ENCODE assay signal across 10 cellular contexts in genomic region chr21:42337276-42337675, GRCh38. TPM values are rescaled to one million over a fixed set of nuclear protein-coding genes. Genes with fewer than 3 reads are reported as not detected.
"Had no signal": no experiment of that assay in that cellular context is flagged by ENCODE, and none has a peak within 500 bp of the region (broad histone marks: within the 10 kb centered on the region; RNA-seq: fewer than 3 reads in every experiment).

No MANE protein-coding gene starts in this region.

- DNase-seq: cortex of kidney had no signal

- H3K9me3 ChIP-seq: vagina had no signal

- H3K4me3 ChIP-seq: smooth muscle cell, vagina had no signal

- H3K4me1 ChIP-seq: foreskin keratinocyte had no signal

- H3K27me3 Mint-ChIP-seq: progenitor cell of endocrine pancreas had no signal

- H3K27ac ChIP-seq: foreskin keratinocyte, vagina had no signal

- H3K27ac Mint-ChIP-seq: immature natural killer cell had no signal

- ATAC-seq: foreskin keratinocyte had no signal

- H3K27me3 ChIP-seq: vagina had no signal

- H3K36me3 ChIP-seq: vagina had no signal

RNA-seq across cellular contexts. Expression of gene TFF2, which starts 13.5 kb away (rescaled TPM):
- total RNA-seq: foreskin keratinocyte, lower leg skin, mesenteric fat pad, occipital lobe, progenitor cell of endocrine pancreas, right cardiac atrium, smooth muscle cell, vagina had no signal

RNA-seq across cellular contexts. Expression of gene TFF3, which starts 22.1 kb away (rescaled TPM):
- total RNA-seq: foreskin keratinocyte, occipital lobe, smooth muscle cell had no signal

RNA-seq across cellular contexts. Expression of gene TFF1, which starts 29.1 kb away (rescaled TPM):
- total RNA-seq: foreskin keratinocyte, lower leg skin, mesenteric fat pad, occipital lobe, right cardiac atrium, vagina had no signal

RNA-seq across cellular contexts. Expression of gene TMPRSS3, which starts 58.6 kb away (rescaled TPM):
- total RNA-seq: foreskin keratinocyte, mesenteric fat pad, occipital lobe, right cardiac atrium, smooth muscle cell had no signal
